Comparison of ENCODE assay signal across 16 cellular contexts in genomic region chr15:63908986-63909385, GRCh38.
DNase-seq lines count a peak whose midpoint lies in the region; ATAC-seq and TF ChIP-seq lines count a peak whose summit lies in the region.
"Had no signal": no experiment of that assay in that cellular context is flagged by ENCODE, and none has a peak within 500 bp of the region (broad histone marks: within the 10 kb centered on the region; RNA-seq: fewer than 3 reads in every experiment).

No MANE protein-coding gene starts in this region.

- CTCF ChIA-PET in BJ (lab: Yijun Ruan, JAX) = interaction anchor here (1.0 to 1.9 kb wide), 6 partner anchors 9 to 299 kb away, joined by 3 to 6 read pairs (median 4); partner anchors contain the start of gene DAPK2
- CTCF ChIA-PET in CD8-positive, alpha-beta T cell (lab: Charles Lee) = interaction anchor here (0.7 to 1.0 kb wide), 2 partner anchors 60 to 159 kb away, joined by 3 read pairs; no protein-coding TSS in a partner anchor

- POLR2A ChIA-PET in BJ (lab: Charles Lee) = interaction anchor here (0.6 kb wide), 1 partner anchor 12 kb away, joined by 4 read pairs; no protein-coding TSS in a partner anchor
- POLR2A ChIA-PET in CD8-positive, alpha-beta T cell (lab: Charles Lee) = interaction anchor here (1.6 kb wide), 1 partner anchor 16 kb away, joined by 4 read pairs; no protein-coding TSS in a partner anchor

- TF ChIP-seq CTCF in BJ (IDR thresholded peaks at IDR 0.05; ENCODE audit: insufficient read depth, low read depth, low read length) (no peak), osteocyte (IDR thresholded peaks at IDR 0.05) (no peak)
- no peak for TF ChIP-seq CTCF in CD8-positive, alpha-beta T cell (IDR thresholded peaks at IDR 0.05)

- no peak for ATAC-seq in CD8-positive, alpha-beta T cell
- no peak for ATAC-seq in HG03520 (IDR thresholded peaks at IDR 0.05; ENCODE audit: unreplicated experiment)

- intact Hi-C loops in dendritic cell treated with granulocyte-macrophage colony-stimulating factor and Interleukin-4, amounts not matched to agents 40 ng/mL and 50 ng/mL, for 4 days (cut with micrococcal nuclease) = no loop called here
- intact Hi-C loops in CD8-positive, alpha-beta T cell (cut with DNase I, micrococcal nuclease) = no loop called here

- no peaks in the 10 kb centered on the region for H3K36me3 Mint-ChIP-seq in dendritic cell treated with granulocyte-macrophage colony-stimulating factor and Interleukin-4, amounts not matched to agents 40 ng/mL and 50 ng/mL, for 4 days (ENCODE audit: low read depth)
- no peaks in the 10 kb centered on the region for H3K36me3 Mint-ChIP-seq in osteocyte (ENCODE audit: unreplicated experiment)
- H3K36me3 Mint-ChIP-seq in CD8-positive, alpha-beta T cell = no peaks in the 10 kb centered on the region

- H3K4me1 Mint-ChIP-seq in dendritic cell treated with granulocyte-macrophage colony-stimulating factor and Interleukin-4, amounts not matched to agents 40 ng/mL and 50 ng/mL, for 4 days (ENCODE audit: low read depth) = peaks cover 37% of the 10 kb centered on the region
- peaks cover 62% of the 10 kb centered on the region for H3K4me1 Mint-ChIP-seq in osteocyte (ENCODE audit: unreplicated experiment)
- peaks cover 26% of the 10 kb centered on the region for H3K4me1 Mint-ChIP-seq in CD8-positive, alpha-beta T cell (ENCODE audit: low read depth)

- DNase-seq in BJ (ENCODE audit: low read depth) (peak; percentile 42), MG63 (peak; percentile 65), osteocyte (ENCODE audit: extremely low spot score, unreplicated experiment) (no peak), NCI-H2081 (lab: John Stamatoyannopoulos, UW) (no peak)
- DNase-seq in activated CD4-positive, alpha-beta T cell treated with anti-CD3 and anti-CD28 coated beads, Interleukin-2, amount 50 U/mL, for 4 hours = no peak
- DNase-seq in CD8-positive, alpha-beta T cell = no peak
- DNase-seq: activated effector memory CD4-positive, alpha-beta T cell treated with Interleukin-2 at 50 U/mL for 16 hours; DMS79 treated with DMSO at 0.1 percent for 48 hours; NCI-H2171; nucleus accumbens; stomach had no signal

- H3K27me3 ChIP-seq in BJ (ENCODE audit: control insufficient read depth, insufficient read depth, low read length) (no peaks in the 10 kb centered on the region), MG63 (no peaks in the 10 kb centered on the region)
- no peaks in the 10 kb centered on the region for H3K27me3 ChIP-seq in CD8-positive, alpha-beta T cell (ENCODE audit: insufficient read depth, low read length)
- H3K27me3 ChIP-seq: gastroesophageal sphincter, stomach had no signal

- H3K4me1 ChIP-seq in CD8-positive, alpha-beta T cell (ENCODE audit: insufficient read depth, low read length) = peaks cover 34% of the 10 kb centered on the region

- H3K9me3 ChIP-seq in MG63 = no peaks in the 10 kb centered on the region
- no peaks in the 10 kb centered on the region for H3K9me3 ChIP-seq in CD8-positive, alpha-beta T cell (ENCODE audit: low read length)
- H3K9me3 ChIP-seq: gastroesophageal sphincter, stomach had no signal

- peaks cover 8% of the 10 kb centered on the region for H3K27me3 Mint-ChIP-seq in dendritic cell treated with granulocyte-macrophage colony-stimulating factor and Interleukin-4, amounts not matched to agents 40 ng/mL and 50 ng/mL, for 4 days
- no peaks in the 10 kb centered on the region for H3K27me3 Mint-ChIP-seq in osteocyte (ENCODE audit: unreplicated experiment)
- H3K27me3 Mint-ChIP-seq in CD8-positive, alpha-beta T cell (ENCODE audit: low read depth) = no peaks in the 10 kb centered on the region
- H3K27me3 Mint-ChIP-seq: B cell had no signal

- H3K36me3 ChIP-seq in BJ (ENCODE audit: control insufficient read depth, insufficient read depth, low read length) (peaks cover 3% of the 10 kb centered on the region; the same call in 1 of the 2 replicates), MG63 (no peaks in the 10 kb centered on the region)
- no peaks in the 10 kb centered on the region for H3K36me3 ChIP-seq in CD8-positive, alpha-beta T cell (ENCODE audit: insufficient read depth, low read length)
- H3K36me3 ChIP-seq: gastroesophageal sphincter had no signal

- no peak overlapping the region for H3K4me3 Mint-ChIP-seq in dendritic cell treated with granulocyte-macrophage colony-stimulating factor and Interleukin-4, amounts not matched to agents 40 ng/mL and 50 ng/mL, for 4 days
- no peak overlapping the region for H3K4me3 Mint-ChIP-seq in osteocyte (ENCODE audit: unreplicated experiment)
- H3K4me3 Mint-ChIP-seq in CD8-positive, alpha-beta T cell = no peak overlapping the region
- H3K4me3 Mint-ChIP-seq: B cell had no signal

- no peak overlapping the region for H3K4me3 ChIP-seq in BJ (ENCODE audit: low read depth, low read length)
- no peak overlapping the region for H3K4me3 ChIP-seq in MG63
- H3K4me3 ChIP-seq in CD8-positive, alpha-beta T cell (ENCODE audit: low read depth, low read length) = no peak overlapping the region
- H3K4me3 ChIP-seq: gastroesophageal sphincter, stomach had no signal

- no peak overlapping the region for H3K27ac ChIP-seq in CD8-positive, alpha-beta T cell (ENCODE audit: low read depth, low read length)
- H3K27ac ChIP-seq: stomach, VCaP had no signal

- H3K9me3 Mint-ChIP-seq in dendritic cell treated with granulocyte-macrophage colony-stimulating factor and Interleukin-4, amounts not matched to agents 40 ng/mL and 50 ng/mL, for 4 days = no peaks in the 10 kb centered on the region
- no peaks in the 10 kb centered on the region for H3K9me3 Mint-ChIP-seq in osteocyte (ENCODE audit: unreplicated experiment)
- H3K9me3 Mint-ChIP-seq in CD8-positive, alpha-beta T cell = no peaks in the 10 kb centered on the region

- peak overlapping the region; percentile 70 for H3K27ac Mint-ChIP-seq in dendritic cell treated with granulocyte-macrophage colony-stimulating factor and Interleukin-4, amounts not matched to agents 40 ng/mL and 50 ng/mL, for 4 days
- peak overlapping the region; percentile 93 for H3K27ac Mint-ChIP-seq in osteocyte (ENCODE audit: unreplicated experiment)
- no peak overlapping the region for H3K27ac Mint-ChIP-seq in CD8-positive, alpha-beta T cell
- H3K27ac Mint-ChIP-seq: B cell had no signal

Comparison
In these comparisons a context has a peak if more than half of its experiments do, and no peak if none do; other contexts are left out.
1. DNase-seq: peak in BJ (single experiment) and MG63 (single experiment); none in osteocyte (single experiment), activated CD4-positive, alpha-beta T cell treated with anti-CD3 and anti-CD28 coated beads, Interleukin-2, amount 50 U/mL, for 4 hours (0 of 2), NCI-H2081 (0 of 2) and CD8-positive, alpha-beta T cell (0 of 7).